20 cellular contexts compared by ENCODE assay signal in genomic region chr13:72556945-72557344, GRCh38.
DNase-seq lines count a peak whose midpoint lies in the region; ATAC-seq, FAIRE-seq and TF ChIP-seq lines count a peak whose summit lies in the region.
"Had no signal": no experiment of that assay in that cellular context is flagged by ENCODE, and none has a peak within 500 bp of the region (broad histone marks: within the 10 kb centered on the region; RNA-seq: fewer than 3 reads in every experiment).

No MANE protein-coding gene starts in this region.

- dilution Hi-C loops in keratinocyte (cut with MboI; ENCODE audit: extremely low pct_ligation_motif_present, low sequenced_read_pairs) = no loop called here

- H3K27ac Mint-ChIP-seq in natural killer cell = no peak overlapping the region
- H3K27ac Mint-ChIP-seq: CD4-positive, alpha-beta memory T cell had no signal

- no peaks in the 10 kb centered on the region for H3K36me3 ChIP-seq in RWPE2 (ENCODE audit: low read depth)
- no peaks in the 10 kb centered on the region for H3K36me3 ChIP-seq in keratinocyte (ENCODE audit: control insufficient read depth in 2 of 2, extremely low read depth in 1 of 2, insufficient read depth in 2 of 2, low read length in 2 of 2)

- no peak overlapping the region for H3K9ac ChIP-seq in keratinocyte (ENCODE audit: control insufficient read depth, extremely low read depth, insufficient read depth, low read length)
- H3K9ac ChIP-seq: GM23248 had no signal

- no peaks in the 10 kb centered on the region for H3K4me1 Mint-ChIP-seq in natural killer cell
- H3K4me1 Mint-ChIP-seq: CD4-positive, alpha-beta memory T cell had no signal

- H3K27ac ChIP-seq in RWPE1 = no peak overlapping the region
- no peak overlapping the region for H3K27ac ChIP-seq in RWPE2 (ENCODE audit: poor library complexity, severe bottlenecking)
- peak overlapping the region; percentile 36 for H3K27ac ChIP-seq in epithelial cell of prostate
- H3K27ac ChIP-seq in keratinocyte (ENCODE audit: control insufficient read depth, insufficient read depth, low read length) = peak overlapping the region; percentile 50
- H3K27ac ChIP-seq: GM23248 had no signal

- no peaks in the 10 kb centered on the region for H3K9me1 ChIP-seq in keratinocyte (ENCODE audit: control insufficient read depth, extremely low read depth, insufficient read depth, low read length)

- H3K9me3 Mint-ChIP-seq in natural killer cell = no peaks in the 10 kb centered on the region
- H3K9me3 Mint-ChIP-seq: CD4-positive, alpha-beta memory T cell had no signal

- TF ChIP-seq CTCF in RWPE1 (conservative IDR thresholded peaks at IDR 0.05; ENCODE audit: low read depth) = no peak
- TF ChIP-seq CTCF in RWPE2 (IDR thresholded peaks at IDR 0.05; ENCODE audit: poor library complexity, severe bottlenecking) = no peak
- TF ChIP-seq CTCF in keratinocyte (optimal IDR thresholded peaks at IDR 0.05 in 1 of 3, IDR thresholded peaks at IDR 0.05 in 1 of 3, conservative IDR thresholded peaks at IDR 0.05 in 1 of 3; ENCODE audit: extremely low read depth in 1 of 3, insufficient read depth in 2 of 3, low read length in 3 of 3) = no peak
- TF ChIP-seq CTCF in natural killer cell (IDR thresholded peaks at IDR 0.05) = no peak

- H3K9me3 ChIP-seq in RWPE2 (ENCODE audit: severe bottlenecking) (no peaks in the 10 kb centered on the region), keratinocyte (ENCODE audit: control insufficient read depth, low read depth, low read length) (no peaks in the 10 kb centered on the region)

- POLR2A ChIA-PET in RWPE1 (lab: Yijun Ruan, JAX; ENCODE audit: low non-redundant PET) = no interaction called here

- no peak for FAIRE-seq in keratinocyte (lab: Jason Lieb, UNC)
- FAIRE-seq: GM12891, GM18507, H1 had no signal

- no peaks in the 10 kb centered on the region for H3K27me3 Mint-ChIP-seq in natural killer cell (ENCODE audit: low read depth in 2 of 2)

- peak overlapping the region; percentile 12 for H3K4me2 ChIP-seq in keratinocyte (ENCODE audit: control insufficient read depth, extremely low read depth, insufficient read depth, low read depth, low read length)

- intact Hi-C loops in natural killer cell (cut with micrococcal nuclease) = no loop called here

- ATAC-seq in RWPE2 (ENCODE audit: low read depth) (0 out of 3 replicates have a peak, but pooled peaks have one; percentile 27), natural killer cell (no peak)

- CTCF ChIA-PET in RWPE1 (lab: Yijun Ruan, JAX) = interaction anchor here (0.6 kb wide), 3 partner anchors 19 to 134 kb away, joined by 3 to 5 read pairs (median 3); no protein-coding TSS in a partner anchor

- no peak overlapping the region for H3K4me3 Mint-ChIP-seq in natural killer cell
- H3K4me3 Mint-ChIP-seq: CD4-positive, alpha-beta memory T cell had no signal

- no peaks in the 10 kb centered on the region for H3K79me2 ChIP-seq in keratinocyte (ENCODE audit: control insufficient read depth, insufficient read depth, low read length)

- H2AFZ ChIP-seq in keratinocyte (ENCODE audit: control insufficient read depth, low read length) = peak overlapping the region; percentile 76
- H2AFZ ChIP-seq: GM23248 had no signal

- H3K27me3 ChIP-seq in RWPE2 (ENCODE audit: insufficient read depth, poor library complexity, severe bottlenecking) (no peaks in the 10 kb centered on the region), keratinocyte (ENCODE audit: control insufficient read depth, extremely low read depth, insufficient read depth, low read length) (no peaks in the 10 kb centered on the region)

- no peaks in the 10 kb centered on the region for H4K20me1 ChIP-seq in keratinocyte (ENCODE audit: control insufficient read depth, extremely low read depth, insufficient read depth, low read length)

- H3K4me1 ChIP-seq in RWPE2 (ENCODE audit: insufficient read depth, poor library complexity, severe bottlenecking) = no peaks in the 10 kb centered on the region
- H3K4me1 ChIP-seq in keratinocyte (ENCODE audit: control insufficient read depth, extremely low read depth, insufficient read depth, low read length) = peaks cover 10% of the 10 kb centered on the region

- no peak overlapping the region for H3K4me3 ChIP-seq in RWPE2 (ENCODE audit: severe bottlenecking)
- H3K4me3 ChIP-seq in keratinocyte (ENCODE audit: control insufficient read depth in 2 of 3, extremely low read depth in 1 of 3, insufficient read depth in 2 of 3, low read depth in 1 of 3, low read length in 3 of 3) = no peak overlapping the region
- H3K4me3 ChIP-seq: GM23248 had no signal

- H3K36me3 Mint-ChIP-seq in natural killer cell = no peaks in the 10 kb centered on the region
- H3K36me3 Mint-ChIP-seq: CD4-positive, alpha-beta memory T cell had no signal

- DNase-seq in RWPE1 (ENCODE audit: low spot score) = peak; percentile 5
- no peak for DNase-seq in RWPE2 (ENCODE audit: low spot score)
- peak; percentile 36 for DNase-seq in epithelial cell of prostate (ENCODE audit: low read depth, low spot score)
- peak; percentile 33 for DNase-seq in keratinocyte (ENCODE audit: low read depth, low spot score)
- DNase-seq in natural killer cell = no peak
- DNase-seq in NK-92 (lab: John Stamatoyannopoulos, UW; ENCODE audit: unreplicated experiment) = no peak
- DNase-seq in NCI-H146 treated with DMSO at 0.1 percent for 48 hours (lab: John Stamatoyannopoulos, UW; ENCODE audit: unreplicated experiment) = no peak
- DNase-seq: C1 segment of cervical spinal cord; Calu3; CD4-positive, alpha-beta memory T cell; COR-L47; DMS53; DMS79 treated with DMSO at 0.1 percent for 48 hours; GF-D8; GM23248; H7; HCEC 1CT had no signal

Comparison
In these comparisons a context has a peak if more than half of its experiments do, and no peak if none do; other contexts are left out.
1. DNase-seq: peak in RWPE1 (single experiment), epithelial cell of prostate (single experiment) and keratinocyte (single experiment); none in RWPE2 (single experiment), natural killer cell (single experiment), NK-92 (single experiment) and NCI-H146 treated with DMSO at 0.1 percent for 48 hours (single experiment).
2. H3K27ac ChIP-seq: peak in epithelial cell of prostate (single experiment) and keratinocyte (single experiment); none in RWPE1 (single experiment) and RWPE2 (single experiment).